In the genomic region with DNA sequence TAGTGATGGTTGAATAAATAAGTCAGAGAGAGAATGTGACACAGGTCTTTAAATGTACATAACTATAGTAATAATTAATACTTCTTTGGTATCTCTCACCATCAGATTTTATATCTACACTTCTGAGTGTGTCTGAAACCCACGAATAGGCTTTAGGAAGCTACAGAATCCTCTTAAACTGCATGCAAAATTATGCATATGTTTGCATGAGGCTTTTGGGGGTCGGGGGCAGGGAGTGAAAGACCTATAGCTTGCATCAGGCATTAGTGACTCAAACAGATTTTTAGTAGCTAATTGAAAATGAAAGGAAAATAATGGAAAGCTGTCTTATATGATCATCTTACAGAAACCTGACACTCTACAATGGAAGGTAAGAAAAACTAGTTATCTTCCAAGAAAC, we compare ENCODE assay signal across 1 cellular context.
TF ChIP-seq lines count a peak whose summit lies in the region.

No MANE protein-coding gene starts in this region.

TF ChIP-seq in WTC11, 78 proteins besides CTCF, POLR2A, EP300 and RAD21 (continued from another document):
- TF ChIP-seq, protein P1, sequence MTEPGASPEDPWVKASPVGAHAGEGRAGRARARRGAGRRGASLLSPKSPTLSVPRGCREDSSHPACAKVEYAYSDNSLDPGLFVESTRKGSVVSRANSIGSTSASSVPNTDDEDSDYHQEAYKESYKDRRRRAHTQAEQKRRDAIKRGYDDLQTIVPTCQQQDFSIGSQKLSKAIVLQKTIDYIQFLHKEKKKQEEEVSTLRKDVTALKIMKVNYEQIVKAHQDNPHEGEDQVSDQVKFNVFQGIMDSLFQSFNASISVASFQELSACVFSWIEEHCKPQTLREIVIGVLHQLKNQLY (CRISPR knock-in tag; IDR thresholded peaks at IDR 0.05), result no peak
- TF ChIP-seq ATF1 (CRISPR knock-in tag; IDR thresholded peaks at IDR 0.05) (no peak), NFE2L1 (CRISPR knock-in tag; IDR thresholded peaks at IDR 0.05) (no peak), ZNF121 (CRISPR knock-in tag; IDR thresholded peaks at IDR 0.05) (no peak), ESRRA (CRISPR knock-in tag; IDR thresholded peaks at IDR 0.05; ENCODE audit: borderline replicate concordance) (no peak), ZNF671 (CRISPR knock-in tag; IDR thresholded peaks at IDR 0.05) (no peak)
